ENCODE assay signal across 8 cellular contexts in genomic region chr5:137735531-137736284, GRCh38. TPM values are rescaled to one million over a fixed set of nuclear protein-coding genes. Genes with fewer than 3 reads are reported as not detected.
DNase-seq lines count a peak whose midpoint lies in the region; ATAC-seq and TF ChIP-seq lines count a peak whose summit lies in the region.

Gene KLHL3 (minus strand): TSS chr5:137736089. CDS start chr5:137735646, 443 bp downstream.

- peak within 1 kb of the TSS in 1 of 2 donors; percentile 11 for H3K4me3 ChIP-seq in testis

- no peak for TF ChIP-seq POLR2A in testis (IDR thresholded peaks at IDR 0.05)

- CTCF ChIA-PET in activated CD8-positive, alpha-beta memory T cell treated with anti-CD3 and anti-CD28 coated beads, Interleukin-2, amount 10 ng/mL, durations not matched to agents 7 days and 5 days (lab: Charles Lee), result interaction anchor here (0.7 to 5.3 kb wide), 14 partner anchors 11 to 110 kb away, joined by 3 to 43 read pairs (median 4); partner anchors contain the start of gene HNRNPA0

- no peaks in the 10 kb centered on the region for H3K9me3 Mint-ChIP-seq in activated CD8-positive, alpha-beta memory T cell treated with anti-CD3 and anti-CD28 coated beads, Interleukin-2, amount 10 ng/mL, durations not matched to agents 7 days and 5 days (ENCODE audit: low read depth)
- peaks cover 10% of the 10 kb centered on the region for H3K9me3 Mint-ChIP-seq in mesothelial cell of epicardium

- DNase-seq in G401 (ENCODE audit: low spot score) (peak; percentile 95), NCI-H146 treated with DMSO at 0.1 percent for 48 hours (lab: John Stamatoyannopoulos, UW; ENCODE audit: unreplicated experiment) (peak; percentile 38), mesothelial cell of epicardium (ENCODE audit: low spot score in 2 of 2, unreplicated experiment in 2 of 2) (peak; percentile 40 to 61), testis (peak; percentile 29), mesenteric fat pad (ENCODE audit: low spot score) (no peak)
- peak; percentile 61 for DNase-seq in activated CD8-positive, alpha-beta memory T cell treated with anti-CD3 and anti-CD28 coated beads, Interleukin-2, amount 10 ng/mL, durations not matched to agents 7 days and 5 days

- intact Hi-C loops in testis (cut with DNase I; ENCODE audit: low total_unique reads), result loop anchor here (10.0 kb wide), 1 partner anchor 101 kb away; no protein-coding TSS in a partner anchor

- no peak for TF ChIP-seq CTCF in mesothelial cell of epicardium (IDR thresholded peaks at IDR 0.05; ENCODE audit: unreplicated experiment)
- TF ChIP-seq CTCF in testis (IDR thresholded peaks at IDR 0.05), result no peak

- peaks cover 6% of the 10 kb centered on the region for H3K4me1 Mint-ChIP-seq in activated CD8-positive, alpha-beta memory T cell treated with anti-CD3 and anti-CD28 coated beads, Interleukin-2, amount 10 ng/mL, durations not matched to agents 7 days and 5 days
- H3K4me1 Mint-ChIP-seq in mesothelial cell of epicardium, result peaks cover 9% of the 10 kb centered on the region

- H3K27me3 ChIP-seq in testis, result no peaks in the 10 kb centered on the region

- 2 to 6% methylated on average over 11 to 12 of the region's 12 CpGs for WGBS in testis, 2 donors

- no peak within 1 kb of the TSS for H3K27ac Mint-ChIP-seq in activated CD8-positive, alpha-beta memory T cell treated with anti-CD3 and anti-CD28 coated beads, Interleukin-2, amount 10 ng/mL, durations not matched to agents 7 days and 5 days
- no peak within 1 kb of the TSS for H3K27ac Mint-ChIP-seq in mesothelial cell of epicardium

- peaks cover 5% of the 10 kb centered on the region for H3K36me3 Mint-ChIP-seq in activated CD8-positive, alpha-beta memory T cell treated with anti-CD3 and anti-CD28 coated beads, Interleukin-2, amount 10 ng/mL, durations not matched to agents 7 days and 5 days
- H3K36me3 Mint-ChIP-seq in mesothelial cell of epicardium, result peaks cover 5% of the 10 kb centered on the region

- H3K27ac ChIP-seq in testis, result no peak within 1 kb of the TSS

- no peaks in the 10 kb centered on the region for H3K36me3 ChIP-seq in testis (ENCODE audit: low read depth, missing control alignments)

- in situ Hi-C loops in G401 (cut with HindIII; ENCODE audit: low sequenced_read_pairs), result no loop called here

- peaks cover 15% of the 10 kb centered on the region for H3K4me1 ChIP-seq in testis

- ATAC-seq in GM21737 (IDR thresholded peaks at IDR 0.05; ENCODE audit: unreplicated experiment) (peak; percentile 44), esophagus mucosa (peak; percentile 60)
- ATAC-seq in activated CD8-positive, alpha-beta memory T cell treated with anti-CD3 and anti-CD28 coated beads, Interleukin-2, amount 10 ng/mL, durations not matched to agents 7 days and 5 days, result peak; percentile 63

- H3K9me3 ChIP-seq in testis, result no peaks in the 10 kb centered on the region

- H3K4me3 Mint-ChIP-seq in activated CD8-positive, alpha-beta memory T cell treated with anti-CD3 and anti-CD28 coated beads, Interleukin-2, amount 10 ng/mL, durations not matched to agents 7 days and 5 days, result no peak within 1 kb of the TSS
- H3K4me3 Mint-ChIP-seq in mesothelial cell of epicardium, result no peak within 1 kb of the TSS

- H3K27me3 Mint-ChIP-seq in activated CD8-positive, alpha-beta memory T cell treated with anti-CD3 and anti-CD28 coated beads, Interleukin-2, amount 10 ng/mL, durations not matched to agents 7 days and 5 days, result no peaks in the 10 kb centered on the region
- no peaks in the 10 kb centered on the region for H3K27me3 Mint-ChIP-seq in mesothelial cell of epicardium (ENCODE audit: low read depth)

RNA-seq across cellular contexts. Expression of gene KLHL3, which starts in this region (rescaled TPM):
- total RNA-seq in G401 (2014; rRNA removed; shearing (Covaris generic)), result 0.86 and 1.2 TPM in 2 replicates
- 1 to 10 TPM; 3.0 to 5.7 TPM for total RNA-seq in activated CD8-positive, alpha-beta memory T cell treated with anti-CD3 and anti-CD28 coated beads, Interleukin-2, amount 10 ng/mL, durations not matched to agents 7 days and 5 days
- total RNA-seq in esophagus mucosa, result 4.4 TPM
- total RNA-seq in mesothelial cell of epicardium, result 12.7 to 16.5 TPM (median 13.1 TPM) in 3 replicates
- total RNA-seq in testis, result 10 to 100 TPM; 26.2 to 35.0 TPM
- 13.7 TPM for polyA plus RNA-seq in testis (ENCODE audit: insufficient read depth, low read depth, low replicate concordance)
- total RNA-seq in mesenteric fat pad, result 3.5 TPM
